In genomic region chr16:12907670-12908233, GRCh38 we compare ENCODE assay signal across 14 cellular contexts. TPM values are rescaled to one million over a fixed set of nuclear protein-coding genes. Genes with fewer than 3 reads are reported as not detected.
A peak's percentile ranks its signal among the peaks of the same experiment; 100 is the strongest.
DNase-seq lines count a peak whose midpoint lies in the region; ATAC-seq, FAIRE-seq and TF ChIP-seq lines count a peak whose summit lies in the region.
"Had no signal": no experiment of that assay in that cellular context is flagged by ENCODE, and none has a peak within 500 bp of the region (broad histone marks: within the 10 kb centered on the region; RNA-seq: fewer than 3 reads in every experiment).

No MANE protein-coding gene starts in this region.

- dilution Hi-C loops in endothelial cell of umbilical vein (cut with MboI; ENCODE audit: extremely low pct_ligation_motif_present, low sequenced_read_pairs): no loop called here

- H3K36me3 ChIP-seq in endothelial cell of umbilical vein (ENCODE audit: control insufficient read depth in 2 of 2, extremely low read depth in 1 of 2, insufficient read depth in 2 of 2, low read length in 2 of 2) (no peaks in the 10 kb centered on the region), kidney (ENCODE audit: control insufficient read depth in 1 of 2, insufficient read depth in 2 of 2, low read length in 2 of 2) (no peaks in the 10 kb centered on the region)

- H3K9me3 Mint-ChIP-seq in type B pancreatic cell: no peaks in the 10 kb centered on the region
- H3K9me3 Mint-ChIP-seq in effector memory CD8-positive, alpha-beta T cell: peaks cover 0 to 1% of the 10 kb centered on the region in 2 donors

- no peak overlapping the region for H3K9ac ChIP-seq in endothelial cell of umbilical vein (replicated peaks; ENCODE audit: extremely low read depth, insufficient read depth, low read length)
- H3K9ac ChIP-seq in kidney (ENCODE audit: low read length in 2 of 2): no peak overlapping the region

- H3K4me1 Mint-ChIP-seq in type B pancreatic cell (ENCODE audit: unreplicated experiment): no peaks in the 10 kb centered on the region
- H3K4me1 Mint-ChIP-seq in effector memory CD8-positive, alpha-beta T cell (ENCODE audit: low read depth in 2 of 2): no peaks in the 10 kb centered on the region
- H3K4me1 Mint-ChIP-seq: IgD-negative memory B cell had no signal

- H3K4me1 ChIP-seq in endothelial cell of umbilical vein (ENCODE audit: control insufficient read depth, extremely low read depth, insufficient read depth, low read length) (no peaks in the 10 kb centered on the region), kidney (ENCODE audit: control insufficient read depth in 1 of 2, insufficient read depth in 1 of 2, low read depth in 1 of 2, low read length in 2 of 2) (peaks cover 0 to 5% of the 10 kb centered on the region in 2 donors)

- H3K27ac ChIP-seq in endothelial cell of umbilical vein (ENCODE audit: insufficient read depth, low read depth, low read length) (no peak overlapping the region), kidney (ENCODE audit: low read depth in 2 of 2, low read length in 2 of 2) (no peak overlapping the region)

- H3K4me2 ChIP-seq in endothelial cell of umbilical vein (ENCODE audit: insufficient read depth, low read length): no peak overlapping the region

- intact Hi-C loops in endothelial cell of umbilical vein (cut with micrococcal nuclease) (no loop called here), kidney (cut with DNase I) (no loop called here)

- H3K9me1 ChIP-seq in endothelial cell of umbilical vein (replicated peaks; ENCODE audit: control insufficient read depth, extremely low read depth, insufficient read depth, low read length): no peaks in the 10 kb centered on the region

- H3K4me3 Mint-ChIP-seq in type B pancreatic cell: no peak overlapping the region
- H3K4me3 Mint-ChIP-seq in effector memory CD8-positive, alpha-beta T cell: no peak overlapping the region
- H3K4me3 Mint-ChIP-seq: IgD-negative memory B cell; naive thymus-derived CD8-positive, alpha-beta T cell had no signal

- ATAC-seq in effector memory CD8-positive, alpha-beta T cell (replicated peaks): no peak
- ATAC-seq: naive thymus-derived CD8-positive, alpha-beta T cell; stimulated activated naive CD8-positive, alpha-beta T cell treated with anti-CD3 and anti-CD28 coated beads, Interleukin-15, Interleukin-2, amounts not matched to agents 100 U/mL and 50 U/mL, for 24 hours had no signal

- peaks cover 78% of the 10 kb centered on the region for H3K27me3 Mint-ChIP-seq in type B pancreatic cell
- H3K27me3 Mint-ChIP-seq in effector memory CD8-positive, alpha-beta T cell: peaks cover 41 to 81% of the 10 kb centered on the region in 2 donors

- no peak overlapping the region for H3K27ac Mint-ChIP-seq in type B pancreatic cell
- H3K27ac Mint-ChIP-seq in effector memory CD8-positive, alpha-beta T cell: no peak overlapping the region
- H3K27ac Mint-ChIP-seq: IgD-negative memory B cell; naive thymus-derived CD8-positive, alpha-beta T cell had no signal

- TF ChIP-seq POLR2A in endothelial cell of umbilical vein (IDR thresholded peaks at IDR 0.05; ENCODE audit: low read depth, low read length): no peak

- H3K4me3 ChIP-seq in endothelial cell of umbilical vein (replicated peaks in 1 of 3; ENCODE audit: insufficient read depth in 1 of 3, low read depth in 1 of 3, low read length in 3 of 3) (no peak overlapping the region), kidney (ENCODE audit: low read length in 2 of 2) (no peak overlapping the region)

- H3K9me3 ChIP-seq in endothelial cell of umbilical vein (replicated peaks; ENCODE audit: control insufficient read depth, insufficient read depth, low read length) (no peaks in the 10 kb centered on the region), kidney (ENCODE audit: control insufficient read depth in 1 of 2, low read length in 2 of 2) (no peaks in the 10 kb centered on the region)

- no peaks in the 10 kb centered on the region for H3K36me3 Mint-ChIP-seq in type B pancreatic cell
- H3K36me3 Mint-ChIP-seq in effector memory CD8-positive, alpha-beta T cell (ENCODE audit: insufficient read depth): no peaks in the 10 kb centered on the region
- H3K36me3 Mint-ChIP-seq: naive thymus-derived CD8-positive, alpha-beta T cell had no signal

- CTCF ChIA-PET in endothelial cell of umbilical vein (lab: Charles Lee): interaction anchor here (1.1 to 1.4 kb wide), 6 partner anchors 8 to 813 kb away, joined by 3 to 13 read pairs (median 4); no protein-coding TSS in a partner anchor

- peak; percentile 9 for DNase-seq in stimulated activated CD4-positive, alpha-beta T cell treated with anti-CD3 and anti-CD28 coated beads, Interleukin-15, amount 100 ng/mL, for 24 hours
- no peak for DNase-seq in stimulated activated CD4-positive, alpha-beta T cell treated with anti-CD3 and anti-CD28 coated beads, Interleukin-4, amount 100 ng/mL, for 24 hours
- DNase-seq in NAMALWA (ENCODE audit: low spot score): peak; percentile 35
- DNase-seq in endothelial cell of umbilical vein (ENCODE audit: low read depth, low spot score): peak; percentile 4
- DNase-seq in type B pancreatic cell (ENCODE audit: extremely low spot score, unreplicated experiment): no peak
- no peak for DNase-seq in effector memory CD8-positive, alpha-beta T cell
- DNase-seq in kidney: no peak
- DNase-seq in AG20443 (ENCODE audit: low spot score): no peak
- DNase-seq: amniotic stem cell; naive thymus-derived CD8-positive, alpha-beta T cell; NCI-H524 treated with DMSO at 0.1 percent for 48 hours; stimulated activated naive CD8-positive, alpha-beta T cell treated with anti-CD3 and anti-CD28 coated beads, Interleukin-15, Interleukin-2, amounts not matched to agents 100 U/mL and 50 U/mL, for 24 hours; T-helper 2 cell had no signal

- H4K20me1 ChIP-seq in endothelial cell of umbilical vein (replicated peaks; ENCODE audit: control insufficient read depth, extremely low read depth, insufficient read depth, low read length): no peaks in the 10 kb centered on the region

- no peak overlapping the region for H2AFZ ChIP-seq in endothelial cell of umbilical vein (ENCODE audit: low read depth, low read length)

- no peak for TF ChIP-seq CTCF in endothelial cell of umbilical vein (IDR thresholded peaks at IDR 0.05; ENCODE audit: extremely low read depth in 1 of 2, insufficient read depth in 1 of 2, low read depth in 1 of 2, low read length in 2 of 2)
- TF ChIP-seq CTCF in type B pancreatic cell (conservative IDR thresholded peaks at IDR 0.05): peak; percentile 55
- no peak for TF ChIP-seq CTCF in kidney (IDR thresholded peaks at IDR 0.05; ENCODE audit: borderline replicate concordance, extremely low read depth, insufficient read depth)

- H3K27me3 ChIP-seq in endothelial cell of umbilical vein (ENCODE audit: control insufficient read depth in 2 of 2, insufficient read depth in 2 of 2, low read length in 2 of 2): peaks cover 15 to 18% of the 10 kb centered on the region in 2 experiments

- no peaks in the 10 kb centered on the region for H3K79me2 ChIP-seq in endothelial cell of umbilical vein (ENCODE audit: control insufficient read depth, insufficient read depth, low read length)

- no TSS peak for BruUV-seq in endothelial cell of umbilical vein (replicated peaks; lab: Mats Ljungman, UMichigan)

- FAIRE-seq in endothelial cell of umbilical vein (lab: Jason Lieb, UNC): no peak
- no peak for FAIRE-seq in kidney (lab: Jason Lieb, UNC)

- POLR2A ChIA-PET in endothelial cell of umbilical vein (lab: Charles Lee): no interaction called here

TF ChIP-seq in endothelial cell of umbilical vein, 7 proteins besides CTCF, POLR2A, EP300 and RAD21:
- TF ChIP-seq FOS (IDR thresholded peaks at IDR 0.05; ENCODE audit: borderline replicate concordance, insufficient read depth, low read length) (no peak), GATA2 (IDR thresholded peaks at IDR 0.05; ENCODE audit: insufficient read depth, insufficient read length, low read depth, low read length) (no peak), POLR2AphosphoS5 (IDR thresholded peaks at IDR 0.05; ENCODE audit: insufficient read depth, low read depth, low read length) (no peak), MYC (IDR thresholded peaks at IDR 0.05; ENCODE audit: low read depth, low read length) (no peak), JUN (IDR thresholded peaks at IDR 0.05; ENCODE audit: borderline replicate concordance, insufficient read depth, insufficient read length, low read depth) (no peak), MAX (IDR thresholded peaks at IDR 0.05; ENCODE audit: insufficient read depth, insufficient read length) (no peak), EZH2 (IDR thresholded peaks at IDR 0.05; ENCODE audit: borderline replicate concordance, low read depth, low read length, severe bottlenecking) (no peak)

RNA-seq across cellular contexts. Expression of gene SHISA9, which starts 6.4 kb away (rescaled TPM):
- total RNA-seq in endothelial cell of umbilical vein (not detected in 2 replicates), type B pancreatic cell (ENCODE audit: low replicate concordance) (5.3 and 6.3 TPM in 2 replicates), kidney (2.8 TPM)
- polyA plus RNA-seq in endothelial cell of umbilical vein (not detected in 2 replicates), kidney (ENCODE audit: insufficient read depth, low read depth, low replicate concordance) (0.95 TPM)
- polyA plus RNA-seq in endothelial cell of umbilical vein (2011; cell fraction: cytosol; rRNA removed): not detected in 2 replicates
- 0.06 and 0.07 TPM in 2 replicates for polyA plus RNA-seq in endothelial cell of umbilical vein (2011; cell fraction: nucleus; rRNA removed)
- polyA plus RNA-seq in endothelial cell of umbilical vein (2012): not detected in 2 replicates
- 0.12 and 0.15 TPM in 2 replicates for polyA minus RNA-seq in endothelial cell of umbilical vein
- not detected for polyA minus RNA-seq in endothelial cell of umbilical vein (2011; cell fraction: cytosol; rRNA and poly(A)+ RNA removed)
- polyA minus RNA-seq in endothelial cell of umbilical vein (2011; cell fraction: nucleus; rRNA and poly(A)+ RNA removed): 0.34 TPM in 2 replicates
- total RNA-seq: naive thymus-derived CD8-positive, alpha-beta T cell had no signal
- polyA plus RNA-seq: IgD-negative memory B cell; naive thymus-derived CD8-positive, alpha-beta T cell had no signal

Comparison
In these comparisons a context has a peak if more than half of its experiments do, and no peak if none do; other contexts are left out.
1. DNase-seq: peak in stimulated activated CD4-positive, alpha-beta T cell treated with anti-CD3 and anti-CD28 coated beads, Interleukin-15, amount 100 ng/mL, for 24 hours (single experiment), NAMALWA (single experiment) and endothelial cell of umbilical vein (single experiment); none in stimulated activated CD4-positive, alpha-beta T cell treated with anti-CD3 and anti-CD28 coated beads, Interleukin-4, amount 100 ng/mL, for 24 hours (single experiment), type B pancreatic cell (single experiment), effector memory CD8-positive, alpha-beta T cell (0 of 3), kidney (single experiment) and AG20443 (single experiment).